Comparison of ENCODE assay signal across 8 cellular contexts in the genomic region with DNA sequence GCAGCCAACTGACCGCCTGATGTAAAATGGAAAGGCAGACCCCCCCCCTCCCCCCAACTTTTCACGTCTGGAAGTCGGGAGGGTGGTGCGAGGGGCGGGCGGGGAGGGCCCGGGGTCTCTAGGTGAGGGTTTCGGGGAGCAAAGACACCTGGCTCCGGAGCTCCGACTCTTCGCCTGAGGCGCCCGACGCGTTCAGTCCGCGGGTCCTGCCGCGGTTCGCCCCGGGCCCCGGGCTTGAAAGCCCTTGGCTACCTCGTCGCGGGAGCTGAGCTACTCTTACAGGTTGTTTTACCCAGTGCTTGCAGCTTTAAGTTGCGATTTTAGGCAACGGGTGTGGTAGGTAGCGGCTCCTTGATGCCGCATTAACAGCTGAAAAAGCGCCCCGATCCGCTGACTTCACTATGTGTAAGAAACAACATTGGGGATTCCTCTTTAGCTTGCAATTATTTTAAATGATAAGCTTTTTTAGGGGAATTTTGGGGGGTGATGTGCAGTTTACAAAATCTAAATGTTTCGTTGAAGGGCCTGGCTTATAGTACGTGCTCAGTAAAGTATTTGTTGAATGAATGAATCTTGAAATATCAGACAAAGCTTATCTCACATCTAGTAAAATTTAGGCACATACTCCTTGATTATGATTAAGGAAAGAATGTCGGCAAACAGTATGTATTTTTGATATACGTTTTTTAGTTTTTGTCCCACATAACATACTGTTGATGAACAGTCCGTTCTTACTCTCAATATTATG. TPM values are rescaled to one million over a fixed set of nuclear protein-coding genes. Genes with fewer than 3 reads are reported as not detected.
DNase-seq lines count a peak whose midpoint lies in the region; ATAC-seq, FAIRE-seq and TF ChIP-seq lines count a peak whose summit lies in the region.

No MANE protein-coding gene starts in this region.

- peak overlapping the region; percentile 76 for H2BK120ac ChIP-seq in IMR-90 (ENCODE audit: low read depth, low read length)

- intact Hi-C loops in IMR-90 (cut with micrococcal nuclease), result loop anchor here (1.0 to 5.0 kb wide), 2 partner anchors 99 to 118 kb away; a partner anchor contains a TSS
- intact Hi-C loops in activated CD4-positive, alpha-beta T cell treated with anti-CD3 and anti-CD28 coated beads, Interleukin-2, amount 10 ng/mL, durations not matched to agents 24 days and 14 days (cut with micrococcal nuclease), result loop anchor here (1.0 to 5.0 kb wide), 5 partner anchors 8 to 533 kb away; a partner anchor contains a TSS

- under 1% methylated on average over 29 of the region's 37 CpGs for WGBS in A549 (ENCODE audit: missing lambda C conversion rate)
- WGBS in IMR-90 (ENCODE audit: extremely low coverage in 2 of 2, insufficient read length in 1 of 2), 2 experiments, result 0% methylated on average over 9 of the region's 37 CpGs; no CpG with 5 or more reads in 1 of the 2 experiments

- peak overlapping the region; percentile 87 for H3K23ac ChIP-seq in IMR-90 (ENCODE audit: low read depth, low read length)

- peaks cover 25% of the 10 kb centered on the region for H3K36me3 Mint-ChIP-seq in activated CD4-positive, alpha-beta T cell treated with anti-CD3 and anti-CD28 coated beads, Interleukin-2, amount 10 ng/mL, durations not matched to agents 24 days and 14 days (ENCODE audit: low read depth)
- H3K36me3 Mint-ChIP-seq in effector memory CD8-positive, alpha-beta T cell (ENCODE audit: insufficient read depth), result peaks cover 63% of the 10 kb centered on the region

- H2BK20ac ChIP-seq in IMR-90 (ENCODE audit: low read depth, low read length), result no peak overlapping the region

- dilution Hi-C loops in IMR-90 (cut with HindIII; ENCODE audit: low sequenced_read_pairs, unreplicated experiment), result no loop called here

- peak overlapping the region; percentile 67; the same call in 1 of the 2 replicates for H4K5ac ChIP-seq in IMR-90 (ENCODE audit: low read depth, low read length)

- no peak for FAIRE-seq in A549 (lab: Jason Lieb, UNC)

- H3K4ac ChIP-seq in IMR-90 (ENCODE audit: low read depth, low read length), result peak overlapping the region; percentile 87

- peak overlapping the region; percentile 77 for H3K4me2 ChIP-seq in A549
- peak overlapping the region; percentile 88 for H3K4me2 ChIP-seq in IMR-90 (ENCODE audit: low read depth, low read length)

- H3K4me1 ChIP-seq in A549, result peaks cover 26% of the 10 kb centered on the region; the same call in 2 of the 3 replicates
- H3K4me1 ChIP-seq in IMR-90 (ENCODE audit: control insufficient read depth, insufficient read depth, low read length), result peaks cover 3% of the 10 kb centered on the region; the same call in 1 of the 2 replicates
- H3K4me1 ChIP-seq in mononuclear cell (ENCODE audit: insufficient read depth, low read length), result peaks cover 38% of the 10 kb centered on the region

- H4K20me1 ChIP-seq in IMR-90 (ENCODE audit: insufficient read depth, low read length), result peaks cover 4% of the 10 kb centered on the region; the same call in 1 of the 2 replicates

- TF ChIP-seq RAD21 in A549 (conservative IDR thresholded peaks at IDR 0.05 in 1 of 2, IDR thresholded peaks at IDR 0.05 in 1 of 2) (no peak), IMR-90 (IDR thresholded peaks at IDR 0.05; ENCODE audit: low read length) (no peak)

- H3K4me3 ChIP-seq in A549 (peak overlapping the region; percentile 97), GM12875 (ENCODE audit: low read depth, low read length) (peak overlapping the region; percentile 86), IMR-90 (ENCODE audit: insufficient read depth, low read depth, low read length) (peak overlapping the region; percentile 99), mononuclear cell (ENCODE audit: low read length) (peak overlapping the region; percentile 96)

- TF ChIP-seq POLR2A in A549 (IDR thresholded peaks at IDR 0.05; ENCODE audit: low read length) (no peak), IMR-90 (IDR thresholded peaks at IDR 0.05; ENCODE audit: low read depth, low read length) (no peak)

- no peaks in the 10 kb centered on the region for H3K9me3 Mint-ChIP-seq in activated CD4-positive, alpha-beta T cell treated with anti-CD3 and anti-CD28 coated beads, Interleukin-2, amount 10 ng/mL, durations not matched to agents 24 days and 14 days
- no peaks in the 10 kb centered on the region for H3K9me3 Mint-ChIP-seq in effector memory CD8-positive, alpha-beta T cell

- peak overlapping the region; percentile 89 for H3K27ac Mint-ChIP-seq in activated CD4-positive, alpha-beta T cell treated with anti-CD3 and anti-CD28 coated beads, Interleukin-2, amount 10 ng/mL, durations not matched to agents 24 days and 14 days
- H3K27ac Mint-ChIP-seq in effector memory CD8-positive, alpha-beta T cell, result peak overlapping the region; percentile 79 to 97

- peak overlapping the region; percentile 97 for H3K9ac ChIP-seq in IMR-90 (ENCODE audit: low read depth, low read length)

- H2BK15ac ChIP-seq in IMR-90 (ENCODE audit: low read depth, low read length), result peak overlapping the region; percentile 51; the same call in 1 of the 3 replicates

- peak overlapping the region; percentile 80 for H2BK5ac ChIP-seq in IMR-90 (ENCODE audit: low read depth, low read length, poor library complexity, severe bottlenecking)

- H2AFZ ChIP-seq in IMR-90 (replicated peaks; ENCODE audit: low read length, poor library complexity), result peak overlapping the region; percentile 96

- in situ Hi-C loops in IMR-90 (cut with MboI; ENCODE audit: low sequenced_read_pairs), result no loop called here

- peak overlapping the region; percentile 90 for H2AK9ac ChIP-seq in IMR-90 (replicated peaks; ENCODE audit: low read depth, low read length, poor library complexity)

- no peak for TF ChIP-seq EP300 in A549 (IDR thresholded peaks at IDR 0.05)

- H4K91ac ChIP-seq in IMR-90 (ENCODE audit: insufficient read depth, low read depth, low read length), result peak overlapping the region; percentile 81

- CTCF ChIA-PET in A549 (lab: Yijun Ruan, JAX), result interaction anchor here (0.6 to 3.0 kb wide), 13 partner anchors 10 to 142 kb away, joined by 3 to 19 read pairs (median 4); a partner anchor contains a TSS
- CTCF ChIA-PET in IMR-90 (lab: Yijun Ruan, JAX), result interaction anchor here (0.7 to 1.3 kb wide), 6 partner anchors 24 to 119 kb away, joined by 3 read pairs; no protein-coding TSS in a partner anchor

- ATAC-seq in A549 (peak; percentile 50 to 55), IMR-90 (ENCODE audit: low read depth) (peak; percentile 2; the same call in 1 of the 2 replicates), GM18517 (IDR thresholded peaks at IDR 0.05; ENCODE audit: unreplicated experiment) (no peak)
- ATAC-seq in effector memory CD8-positive, alpha-beta T cell (replicated peaks), result peak; percentile 13

- H3K79me1 ChIP-seq in IMR-90 (ENCODE audit: low read depth in 1 of 2, low read length in 2 of 2), result peaks cover 0 to 23% of the 10 kb centered on the region in 2 experiments; a peak in 2 of 4 replicates

- H3K9me3 ChIP-seq in A549 (no peaks in the 10 kb centered on the region), IMR-90 (ENCODE audit: control insufficient read depth, insufficient read depth, low read length) (no peaks in the 10 kb centered on the region), mononuclear cell (ENCODE audit: low read depth, low read length) (no peaks in the 10 kb centered on the region)

- H3K4me1 Mint-ChIP-seq in activated CD4-positive, alpha-beta T cell treated with anti-CD3 and anti-CD28 coated beads, Interleukin-2, amount 10 ng/mL, durations not matched to agents 24 days and 14 days, result peaks cover 28% of the 10 kb centered on the region
- H3K4me1 Mint-ChIP-seq in effector memory CD8-positive, alpha-beta T cell (ENCODE audit: low read depth in 2 of 2), result peaks cover 19 to 51% of the 10 kb centered on the region in 2 donors

- peak overlapping the region; percentile 78 to 92; a peak in 3 of 4 replicates for H4K8ac ChIP-seq in IMR-90 (ENCODE audit: low read depth in 2 of 2, low read length in 2 of 2)

- peak overlapping the region; percentile 85 for H3K4me3 Mint-ChIP-seq in activated CD4-positive, alpha-beta T cell treated with anti-CD3 and anti-CD28 coated beads, Interleukin-2, amount 10 ng/mL, durations not matched to agents 24 days and 14 days
- H3K4me3 Mint-ChIP-seq in effector memory CD8-positive, alpha-beta T cell, result peak overlapping the region; percentile 83 to 93

- H3K27me3 Mint-ChIP-seq in activated CD4-positive, alpha-beta T cell treated with anti-CD3 and anti-CD28 coated beads, Interleukin-2, amount 10 ng/mL, durations not matched to agents 24 days and 14 days, result no peaks in the 10 kb centered on the region
- H3K27me3 Mint-ChIP-seq in effector memory CD8-positive, alpha-beta T cell, result no peaks in the 10 kb centered on the region

- POLR2A ChIA-PET in A549 (lab: Yijun Ruan, JAX) (interaction anchor here (0.5 to 3.6 kb wide), 15 partner anchors 11 to 302 kb away, joined by 3 to 27 read pairs (median 5); a partner anchor contains a TSS), IMR-90 (lab: Charles Lee; ENCODE audit: unreplicated experiment) (interaction anchor here (0.6 to 1.5 kb wide), 2 partner anchors 13 to 86 kb away, joined by 3 read pairs; no protein-coding TSS in a partner anchor)

- peaks cover 4% of the 10 kb centered on the region; the same call in 1 of the 2 replicates for H3K9me1 ChIP-seq in IMR-90 (ENCODE audit: insufficient read depth, low read length)

- peak overlapping the region; percentile 79; the same call in 1 of the 2 replicates for H3K18ac ChIP-seq in IMR-90 (ENCODE audit: low read depth, low read length)

- DNase-seq in A549 (ENCODE audit: low read depth in 1 of 2, low spot score in 1 of 2) (peak in 1 of 2 experiments; percentile 47), IMR-90 (peak; percentile 28)
- DNase-seq in activated CD4-positive, alpha-beta T cell treated with anti-CD3 and anti-CD28 coated beads, Interleukin-2, amount 10 ng/mL, durations not matched to agents 24 days and 14 days, result peak; percentile 86
- no peak for DNase-seq in effector memory CD8-positive, alpha-beta T cell

- BruUV-seq in IMR-90 (replicated peaks; lab: Mats Ljungman, UMichigan), result no TSS peak

- H3K27me3 ChIP-seq in IMR-90 (ENCODE audit: control insufficient read depth, insufficient read depth, low read length), result no peaks in the 10 kb centered on the region
- H3K27me3 ChIP-seq in mononuclear cell (ENCODE audit: insufficient read depth, low read length), result no peaks in the 10 kb centered on the region

- peak overlapping the region; percentile 97 for H3K14ac ChIP-seq in IMR-90 (replicated peaks; ENCODE audit: low read depth, low read length)

- H3K27ac ChIP-seq in A549 (peak overlapping the region; percentile 98 to 99), IMR-90 (ENCODE audit: insufficient read depth, low read length) (peak overlapping the region; percentile 86), temporal lobe (ENCODE audit: low read depth, low read length) (peak overlapping the region; percentile 65)

- no peaks in the 10 kb centered on the region for H3K36me3 ChIP-seq in IMR-90 (ENCODE audit: control insufficient read depth, insufficient read depth, low read length)

- TF ChIP-seq CTCF in A549 (IDR thresholded peaks at IDR 0.05), result no peak
- no peak for TF ChIP-seq CTCF in GM12875 (IDR thresholded peaks at IDR 0.05; ENCODE audit: borderline replicate concordance, insufficient read depth, low read depth, low read length)
- no peak for TF ChIP-seq CTCF in IMR-90 (conservative IDR thresholded peaks at IDR 0.05; ENCODE audit: low read depth, low read length)

- peak overlapping the region; percentile 66; the same call in 1 of the 2 replicates for H2AK5ac ChIP-seq in IMR-90 (ENCODE audit: low read depth, low read length)

- peak overlapping the region; percentile 66; the same call in 1 of the 2 replicates for H3K56ac ChIP-seq in IMR-90 (ENCODE audit: extremely low read depth, insufficient read depth, low read length)

RNA-seq across cellular contexts. Expression of a gene that starts 0.8 kb away (rescaled TPM):
- polyA plus RNA-seq in A549 (2011; rRNA removed) (48.7 and 66.4 TPM in 2 replicates), A549 (2017; fragmentation: RNase III; extraction: RNeasy Plus Mini Kit Qiagen cat#74134 plus additional on column Dnase treatment) (25.7 to 27.1 TPM (median 25.8 TPM) in 3 replicates), IMR-90 (2012; rRNA removed) (8.8 and 12.5 TPM in 2 replicates)
- 11.7 and 12.6 TPM in 2 replicates for polyA plus RNA-seq in A549 (2012; cell fraction: cytosol; rRNA removed)
- polyA plus RNA-seq in A549 (2012; cell fraction: nucleus; rRNA removed), result 3.4 and 7.3 TPM in 2 replicates
- polyA minus RNA-seq in A549 (2011; rRNA and poly(A)+ RNA removed), result 26.0 and 30.8 TPM in 2 replicates
- total RNA-seq in IMR-90 (2012; rRNA removed) (19.4 and 44.2 TPM in 2 replicates), mononuclear cell (463 TPM), temporal lobe (77.7 TPM)
- polyA plus RNA-seq in IMR-90 (2012; cell fraction: cytosol; rRNA removed), result 2.0 and 2.8 TPM in 2 replicates
- polyA plus RNA-seq in IMR-90 (2012; cell fraction: nucleus; rRNA removed; ENCODE audit: low replicate concordance), result 1.1 and 22.9 TPM in 2 replicates
- 96.2 and 99.0 TPM in 2 replicates for total RNA-seq in activated CD4-positive, alpha-beta T cell treated with anti-CD3 and anti-CD28 coated beads, Interleukin-2, amount 10 ng/mL, durations not matched to agents 24 days and 14 days

Comparison
In these comparisons a context has a peak if more than half of its experiments do, and no peak if none do; other contexts are left out.
1. DNase-seq: peak in IMR-90 (single experiment) and activated CD4-positive, alpha-beta T cell treated with anti-CD3 and anti-CD28 coated beads, Interleukin-2, amount 10 ng/mL, durations not matched to agents 24 days and 14 days (single experiment); none in effector memory CD8-positive, alpha-beta T cell (0 of 3).
2. Peak in every context shown above with its lines, with median percentiles within 50 percentile points of each other: H3K27ac ChIP-seq and H3K4me3 ChIP-seq.